ENCODE assay signal across 10 cellular contexts in the genomic region with DNA sequence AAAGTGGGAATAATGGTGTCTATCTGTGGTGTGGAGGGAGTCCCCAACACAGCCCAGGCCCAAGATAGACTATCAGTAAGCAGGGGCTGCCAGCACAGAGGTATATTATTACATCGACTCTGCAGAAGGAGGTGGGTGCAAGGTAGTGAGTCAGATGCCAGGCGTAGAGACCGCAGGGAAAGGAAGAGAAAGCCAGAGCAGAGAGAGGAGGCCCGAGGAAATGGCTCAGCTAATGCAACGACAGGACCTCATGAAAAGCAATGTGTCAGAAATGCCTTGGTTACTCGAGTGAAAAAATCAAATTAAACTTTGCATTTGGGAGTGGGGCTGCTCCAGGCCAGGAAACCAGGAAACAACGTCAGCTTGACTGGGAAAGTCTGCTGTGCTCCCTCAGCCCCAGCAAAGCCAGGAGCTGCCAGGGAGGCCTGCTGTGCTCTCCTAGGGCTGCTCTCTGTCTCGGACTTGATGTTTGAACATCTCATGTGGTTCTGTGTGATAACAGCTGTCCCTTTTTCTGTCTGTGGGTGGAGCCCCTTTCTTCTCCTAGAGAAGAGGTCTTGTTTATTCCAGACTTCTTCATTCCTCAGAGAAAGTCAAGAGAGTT.
"Had no signal": no experiment of that assay in that cellular context is flagged by ENCODE, and none has a peak within 500 bp of the region (broad histone marks: within the 10 kb centered on the region; RNA-seq: fewer than 3 reads in every experiment).

No MANE protein-coding gene starts in this region.

- H3K4me3 Mint-ChIP-seq: activated CD4-positive, alpha-beta T cell treated with anti-CD3 and anti-CD28 coated beads, Interleukin-2, amount 10 ng/mL, durations not matched to agents 24 days and 14 days; mesothelial cell of epicardium had no signal

- DNase-seq: activated CD4-positive, alpha-beta T cell treated with anti-CD3 and anti-CD28 coated beads, Interleukin-2, amount 10 ng/mL, durations not matched to agents 24 days and 14 days; activated CD8-positive, alpha-beta memory T cell treated with anti-CD3 and anti-CD28 coated beads for 24 hours; activated naive CD4-positive, alpha-beta T cell treated with Interleukin-2 at 50 U/mL for 16 hours; foreskin melanocyte; head of caudate nucleus; stimulated activated CD4-positive, alpha-beta T cell treated with anti-CD3 and anti-CD28 coated beads, Interleukin-4, amount 100 ng/mL, for 4 hours; T-helper 9 cell had no signal

- H3K27me3 Mint-ChIP-seq: activated CD4-positive, alpha-beta T cell treated with anti-CD3 and anti-CD28 coated beads, Interleukin-2, amount 10 ng/mL, durations not matched to agents 24 days and 14 days had no signal

- H3K27me3 ChIP-seq: right atrium auricular region had no signal

- H3K27ac Mint-ChIP-seq: activated CD4-positive, alpha-beta T cell treated with anti-CD3 and anti-CD28 coated beads, Interleukin-2, amount 10 ng/mL, durations not matched to agents 24 days and 14 days; mesothelial cell of epicardium had no signal

- H3K36me3 Mint-ChIP-seq: mesothelial cell of epicardium had no signal

- H3K4me1 ChIP-seq: right atrium auricular region had no signal

- H3K4me1 Mint-ChIP-seq: activated CD4-positive, alpha-beta T cell treated with anti-CD3 and anti-CD28 coated beads, Interleukin-2, amount 10 ng/mL, durations not matched to agents 24 days and 14 days; mesothelial cell of epicardium had no signal

- H3K36me3 ChIP-seq: right atrium auricular region had no signal

- H3K4me3 ChIP-seq: right atrium auricular region, skin epidermis had no signal

- H3K27ac ChIP-seq: right atrium auricular region, skin epidermis had no signal
